13 cellular contexts compared by ENCODE assay signal in the genomic region with DNA sequence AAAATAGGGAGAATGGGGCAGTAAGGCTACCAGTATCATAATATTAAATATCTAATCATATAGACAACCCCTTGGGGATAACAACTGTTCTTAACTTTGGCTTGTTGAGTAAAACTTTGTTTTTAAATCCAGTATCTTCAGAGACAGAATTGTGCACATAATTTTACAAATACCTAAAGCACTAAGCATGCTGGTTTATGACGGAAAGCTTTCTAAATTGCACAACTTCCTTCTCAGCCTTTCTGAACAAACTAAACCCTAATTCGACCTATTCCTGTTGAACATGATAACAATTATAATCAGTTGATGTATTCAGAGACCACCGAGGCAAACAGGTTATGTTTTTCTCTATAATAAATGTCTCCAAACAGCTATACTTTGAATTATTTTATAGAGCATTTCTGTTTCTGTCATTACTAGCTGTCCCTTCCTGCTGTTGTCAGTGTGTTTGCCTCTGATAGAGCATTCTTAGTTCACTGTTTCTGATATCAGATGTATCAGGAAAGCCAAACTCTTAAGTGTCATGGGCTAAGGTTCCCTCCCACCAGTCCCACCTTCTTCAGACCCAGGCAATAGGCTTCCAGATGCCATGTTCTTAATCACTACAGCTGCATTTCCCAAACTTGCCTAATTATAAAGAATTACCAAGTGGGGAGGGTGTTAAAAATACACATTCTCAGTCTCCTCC. TPM values are rescaled to one million over a fixed set of nuclear protein-coding genes. Genes with fewer than 3 reads are reported as not detected.
DNase-seq lines count a peak whose midpoint lies in the region; ATAC-seq and TF ChIP-seq lines count a peak whose summit lies in the region.
"Had no signal": no experiment of that assay in that cellular context is flagged by ENCODE, and none has a peak within 500 bp of the region (broad histone marks: within the 10 kb centered on the region; RNA-seq: fewer than 3 reads in every experiment).

No MANE protein-coding gene starts in this region.

- no peaks in the 10 kb centered on the region for H4K20me1 ChIP-seq in fibroblast of lung (ENCODE audit: control insufficient read depth, extremely low read depth, insufficient read depth, low read length)
- H4K20me1 ChIP-seq in osteoblast (ENCODE audit: insufficient read depth, low read length): peaks cover 17% of the 10 kb centered on the region

- H3K9ac ChIP-seq in fibroblast of lung (ENCODE audit: insufficient read depth, low read length): no peak overlapping the region

- H3K4me2 ChIP-seq in fibroblast of lung (ENCODE audit: extremely low read depth, insufficient read depth, low read length) (no peak overlapping the region), osteoblast (ENCODE audit: insufficient read depth, low read length) (peak overlapping the region; percentile 9)

- DNase-seq in AML-193 (lab: John Stamatoyannopoulos, UW): peak; percentile 30 to 65
- DNase-seq in SJSA1 (ENCODE audit: low read depth in 1 of 2, low spot score in 2 of 2): no peak
- DNase-seq in fibroblast of lung (ENCODE audit: low read depth in 2 of 2): peak in 1 of 2 donors; percentile 68
- no peak for DNase-seq in osteoblast (ENCODE audit: insufficient read length, low spot score, missing footprints)
- DNase-seq in NK-92 treated with Interleukin-12 subunit alpha and Interleukin-12 subunit beta, amount 100 ng/mL, for 24 hours (lab: John Stamatoyannopoulos, UW): no peak
- no peak for DNase-seq in iPS-NIHi7 (ENCODE audit: extremely low spot score)
- DNase-seq: NCI-H187 treated with DMSO at 0.1 percent for 48 hours; stimulated activated CD4-positive, alpha-beta T cell treated with anti-CD3 and anti-CD28 coated beads, Interleukin-1b, Interleukin-23, amount 100 ng/mL, for 48 hours had no signal

- 0 out of 2 replicates have a peak, but pooled peaks cover 2% of the 10 kb centered on the region for H3K9me3 ChIP-seq in SJSA1 (replicated peaks)
- H3K9me3 ChIP-seq in fibroblast of lung (ENCODE audit: control insufficient read depth, insufficient read depth, low read depth, low read length): no peaks in the 10 kb centered on the region
- H3K9me3 ChIP-seq in osteoblast (ENCODE audit: low read depth, low read length): no peaks in the 10 kb centered on the region

- H2AFZ ChIP-seq in fibroblast of lung (ENCODE audit: low read length) (no peak overlapping the region), osteoblast (ENCODE audit: low read length) (peak overlapping the region; percentile 18)

- peak overlapping the region; percentile 4; the same call in 1 of the 2 replicates for H3K27ac ChIP-seq in SJSA1
- H3K27ac ChIP-seq in fibroblast of lung (ENCODE audit: insufficient read depth, low read length): peak overlapping the region; percentile 79
- H3K27ac ChIP-seq in osteoblast (ENCODE audit: low read depth, low read length): peak overlapping the region; percentile 95

- H3K36me3 ChIP-seq in SJSA1 (no peaks in the 10 kb centered on the region; the same call in 1 of the 2 replicates), fibroblast of lung (ENCODE audit: control insufficient read depth, insufficient read depth, low read length) (peaks cover 3% of the 10 kb centered on the region), osteoblast (ENCODE audit: insufficient read depth, low read length) (peaks cover 8% of the 10 kb centered on the region)

- H3K79me2 ChIP-seq in fibroblast of lung (ENCODE audit: control insufficient read depth, insufficient read depth, low read length): peaks cover 82% of the 10 kb centered on the region
- peaks cover 90% of the 10 kb centered on the region for H3K79me2 ChIP-seq in osteoblast (ENCODE audit: insufficient read depth, low read length)

- TF ChIP-seq CTCF in fibroblast of lung (conservative IDR thresholded peaks at IDR 0.05 in 1 of 2, IDR thresholded peaks at IDR 0.05 in 1 of 2; ENCODE audit: low read depth in 1 of 2, low read length in 2 of 2) (no peak), osteoblast (IDR thresholded peaks at IDR 0.05; ENCODE audit: extremely low read depth, low read depth, low read length) (no peak)

- ATAC-seq in GM21723 (IDR thresholded peaks at IDR 0.05; ENCODE audit: unreplicated experiment) (no peak), GM18511 (IDR thresholded peaks at IDR 0.05; ENCODE audit: unreplicated experiment) (no peak)
- ATAC-seq: natural killer cell treated with Interleukin-12 subunit alpha and Interleukin-12 subunit beta and Interleukin-15 and Interleukin-18, amount 100 ng/mL, for 72 hours had no signal

- H3K4me3 ChIP-seq in SJSA1 (no peak overlapping the region), fibroblast of lung (replicated peaks in 1 of 4; ENCODE audit: control extremely low read depth in 1 of 4, insufficient read depth in 1 of 4, low read depth in 3 of 4, low read length in 4 of 4) (no peak overlapping the region), osteoblast (ENCODE audit: insufficient read depth, low read length) (no peak overlapping the region)

- H3K4me1 ChIP-seq in SJSA1 (replicated peaks) (peaks cover 15% of the 10 kb centered on the region), fibroblast of lung (ENCODE audit: control insufficient read depth, extremely low read depth, insufficient read depth, low read length) (peaks cover 22% of the 10 kb centered on the region), osteoblast (ENCODE audit: insufficient read depth, low read length) (peaks cover 30% of the 10 kb centered on the region)

- H3K27me3 ChIP-seq in SJSA1 (replicated peaks): no peaks in the 10 kb centered on the region
- H3K27me3 ChIP-seq in fibroblast of lung (ENCODE audit: control insufficient read depth, insufficient read depth, low read length): no peaks in the 10 kb centered on the region
- H3K27me3 ChIP-seq in osteoblast (ENCODE audit: insufficient read depth, low read length): no peaks in the 10 kb centered on the region

RNA-seq across cellular contexts. Expression of a gene that starts 8.7 kb away (rescaled TPM):
- total RNA-seq in SJSA1 (2014; rRNA removed; shearing (Covaris generic)): 9.6 and 19.3 TPM in 2 replicates
- 15.9 and 27.7 TPM in 2 replicates for total RNA-seq in fibroblast of lung
- polyA plus RNA-seq in fibroblast of lung: 28.0 and 32.8 TPM in 2 replicates
- 28.8 and 29.8 TPM in 2 replicates for polyA plus RNA-seq in fibroblast of lung (2012)
- 143 and 214 TPM in 2 replicates for polyA minus RNA-seq in fibroblast of lung (ENCODE audit: low replicate concordance)
- 35.4 and 36.6 TPM in 2 replicates for total RNA-seq in osteoblast

RNA-seq across cellular contexts. Expression of a gene that starts 31.8 kb away (rescaled TPM):
- total RNA-seq in SJSA1 (2014; rRNA removed; shearing (Covaris generic)): not detected in 2 replicates
- total RNA-seq in fibroblast of lung: 3.1 and 5.1 TPM in 2 replicates
- 3.0 and 4.7 TPM in 2 replicates for polyA plus RNA-seq in fibroblast of lung
- 4.4 and 6.7 TPM in 2 replicates for polyA plus RNA-seq in fibroblast of lung (2012)
- polyA minus RNA-seq in fibroblast of lung (ENCODE audit: low replicate concordance): 8.4 and 14.7 TPM in 2 replicates
- total RNA-seq in osteoblast: 9.0 and 10.3 TPM in 2 replicates

RNA-seq across cellular contexts. Expression of a gene that starts 57.7 kb away (rescaled TPM):
- total RNA-seq in SJSA1 (2014; rRNA removed; shearing (Covaris generic)): not detected in 2 replicates
- total RNA-seq in fibroblast of lung (0.17 TPM in 1 of 2 replicates, not detected in the other), osteoblast (not detected in 2 replicates)
- polyA plus RNA-seq in fibroblast of lung: 0.05 and 0.06 TPM in 2 replicates
- polyA plus RNA-seq in fibroblast of lung (2012): 0.06 and 0.10 TPM in 2 replicates
- not detected in 2 replicates for polyA minus RNA-seq in fibroblast of lung (ENCODE audit: low replicate concordance)
- total RNA-seq: natural killer cell treated with Interleukin-12 subunit alpha and Interleukin-12 subunit beta and Interleukin-15 and Interleukin-18, amount 100 ng/mL, for 72 hours; PC-3; subcutaneous adipose tissue had no signal

Comparison
In these comparisons a context has a peak if more than half of its experiments do, and no peak if none do; other contexts are left out.
1. DNase-seq: peak in AML-193 (2 of 2); none in SJSA1 (0 of 2), osteoblast (single experiment), NK-92 treated with Interleukin-12 subunit alpha and Interleukin-12 subunit beta, amount 100 ng/mL, for 24 hours (single experiment) and iPS-NIHi7 (single experiment).
2. H3K27ac ChIP-seq: peak in every context shown above with its lines; median percentile 95 in osteoblast; 79 in fibroblast of lung; 4 in SJSA1.